1 cellular context compared by ENCODE assay signal in genomic region chr7:4257390-4258111, GRCh38.
TF ChIP-seq lines count a peak whose summit lies in the region.

No MANE protein-coding gene starts in this region.

TF ChIP-seq in IMR-90, 13 proteins besides CTCF, POLR2A, EP300 and RAD21 (continued from another document):
- TF ChIP-seq USF2 (IDR thresholded peaks at IDR 0.05; ENCODE audit: low read depth, low read length): no peak
- TF ChIP-seq FOS (IDR thresholded peaks at IDR 0.05; ENCODE audit: low read depth, low read length): no peak
- no peak for TF ChIP-seq RFX5 (IDR thresholded peaks at IDR 0.05; ENCODE audit: low read depth, low read length)
- no peak for TF ChIP-seq MXI1 (IDR thresholded peaks at IDR 0.05; ENCODE audit: borderline replicate concordance, low read depth, low read length)
- TF ChIP-seq BHLHE40 (IDR thresholded peaks at IDR 0.05; ENCODE audit: low read depth, low read length): no peak
